9 cellular contexts compared by ENCODE assay signal in the genomic region with DNA sequence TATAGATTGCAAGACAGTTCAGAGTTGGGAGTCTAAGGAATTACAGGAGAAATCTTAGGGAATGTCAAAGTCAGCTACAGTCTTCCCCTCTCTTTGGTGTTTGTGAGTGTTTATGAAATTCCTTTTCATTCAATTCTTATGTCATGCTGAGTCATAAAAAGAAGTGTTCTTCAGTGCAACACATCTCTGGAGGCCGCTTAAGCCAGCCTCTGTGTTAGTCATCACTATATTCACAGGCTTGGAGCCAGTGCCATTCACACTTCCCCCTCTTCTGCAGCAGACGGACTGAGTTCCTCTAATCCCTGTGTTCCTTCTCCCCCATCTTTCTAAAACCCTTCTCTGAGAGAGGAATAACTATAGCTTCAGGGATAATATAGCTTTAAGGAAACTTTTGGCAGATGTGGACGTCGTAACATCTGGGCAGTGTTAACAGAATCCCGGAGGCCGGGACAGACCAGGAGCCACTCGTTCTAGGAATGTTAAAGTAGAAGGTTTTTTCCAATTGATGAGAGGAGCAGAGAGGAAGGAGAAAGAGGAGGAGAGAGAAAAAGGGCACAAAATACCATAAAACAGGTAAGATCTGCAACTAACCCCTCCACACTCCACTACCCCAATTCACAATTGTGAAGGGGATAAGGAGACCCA. TPM values are rescaled to one million over a fixed set of nuclear protein-coding genes. Genes with fewer than 3 reads are reported as not detected.
DNase-seq lines count a peak whose midpoint lies in the region; ATAC-seq lines count a peak whose summit lies in the region.
"Had no signal": no experiment of that assay in that cellular context is flagged by ENCODE, and none has a peak within 500 bp of the region (broad histone marks: within the 10 kb centered on the region; RNA-seq: fewer than 3 reads in every experiment).

A gene with protein sequence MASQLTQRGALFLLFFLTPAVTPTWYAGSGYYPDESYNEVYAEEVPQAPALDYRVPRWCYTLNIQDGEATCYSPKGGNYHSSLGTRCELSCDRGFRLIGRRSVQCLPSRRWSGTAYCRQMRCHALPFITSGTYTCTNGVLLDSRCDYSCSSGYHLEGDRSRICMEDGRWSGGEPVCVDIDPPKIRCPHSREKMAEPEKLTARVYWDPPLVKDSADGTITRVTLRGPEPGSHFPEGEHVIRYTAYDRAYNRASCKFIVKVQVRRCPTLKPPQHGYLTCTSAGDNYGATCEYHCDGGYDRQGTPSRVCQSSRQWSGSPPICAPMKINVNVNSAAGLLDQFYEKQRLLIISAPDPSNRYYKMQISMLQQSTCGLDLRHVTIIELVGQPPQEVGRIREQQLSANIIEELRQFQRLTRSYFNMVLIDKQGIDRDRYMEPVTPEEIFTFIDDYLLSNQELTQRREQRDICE (plus strand): TSS at position 257 of the 645 bp plus-strand sequence. CDS start 2,124 bp downstream, outside the sequence.

- ATAC-seq in GM21447 (IDR thresholded peaks at IDR 0.05; ENCODE audit: unreplicated experiment), result no peak

- no peak within 1 kb of the TSS for H3K4me3 ChIP-seq in urinary bladder (ENCODE audit: low read depth, low read length)

- WGBS in urinary bladder, result 13% methylated on average over 7 of the region's 7 CpGs

- H3K4me1 ChIP-seq in urinary bladder (ENCODE audit: insufficient read depth), result no peaks in the 10 kb centered on the region

- no peaks in the 10 kb centered on the region for H3K36me3 ChIP-seq in urinary bladder (ENCODE audit: insufficient read depth)

- DNase-seq in activated CD4-positive, alpha-beta T cell treated with anti-CD3 and anti-CD28 coated beads for 48 hours, result peak; percentile 2
- DNase-seq in activated CD4-positive, alpha-beta T cell treated with anti-CD3 and anti-CD28 coated beads for 4 hours, result no peak
- peak; percentile 59 for DNase-seq in amniotic stem cell (lab: John Stamatoyannopoulos, UW)
- DNase-seq in kidney tubule cell (ENCODE audit: low spot score), result peak; percentile 88
- DNase-seq in germinal center (ENCODE audit: low spot score), result no peak
- DNase-seq in activated CD4-positive, CD25-positive, alpha-beta regulatory T cell (lab: John Stamatoyannopoulos, UW), result no peak
- DNase-seq: CD4-positive, CD25-positive, alpha-beta regulatory T cell had no signal

- peak within 1 kb of the TSS; percentile 80 for H3K27ac ChIP-seq in urinary bladder (ENCODE audit: low read depth)

RNA-seq across cellular contexts. Expression of the gene that starts here (rescaled TPM):
- total RNA-seq in urinary bladder, result 27.1 TPM
- 26.4 TPM for polyA plus RNA-seq in urinary bladder
- total RNA-seq: CD4-positive, CD25-positive, alpha-beta regulatory T cell had no signal
- polyA plus RNA-seq: CD4-positive, CD25-positive, alpha-beta regulatory T cell had no signal

Comparison
In these comparisons a context has a peak if more than half of its experiments do, and no peak if none do; other contexts are left out.
1. DNase-seq: peak in activated CD4-positive, alpha-beta T cell treated with anti-CD3 and anti-CD28 coated beads for 48 hours (single experiment), amniotic stem cell (single experiment) and kidney tubule cell (single experiment); none in activated CD4-positive, alpha-beta T cell treated with anti-CD3 and anti-CD28 coated beads for 4 hours (0 of 2), germinal center (single experiment) and activated CD4-positive, CD25-positive, alpha-beta regulatory T cell (0 of 4).